ENCODE assay signal across 17 cellular contexts in the genomic region with DNA sequence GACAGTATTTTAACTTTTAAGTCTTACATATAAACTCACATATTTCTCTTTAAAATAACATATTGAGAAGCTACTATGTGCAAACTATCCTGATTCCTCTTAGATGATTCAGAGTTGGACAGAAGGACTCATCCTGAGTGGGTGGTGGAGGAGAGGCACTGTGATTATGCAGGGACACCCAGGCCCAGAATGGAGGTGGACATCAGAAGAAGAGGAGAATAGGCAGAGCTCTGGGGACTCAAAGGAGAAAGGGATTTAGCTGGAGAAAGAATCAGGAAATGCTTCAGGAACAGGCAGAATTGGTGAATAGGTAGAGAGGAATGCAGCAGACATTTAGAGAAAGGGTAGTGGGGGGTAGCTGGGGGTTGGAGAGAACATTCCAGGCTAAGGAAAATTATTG.
"Had no signal": no experiment of that assay in that cellular context is flagged by ENCODE, and none has a peak within 500 bp of the region (broad histone marks: within the 10 kb centered on the region; RNA-seq: fewer than 3 reads in every experiment).

No MANE protein-coding gene starts in this region.

- H3K9me3 ChIP-seq: ascending aorta, mucosa of descending colon, prostate gland, sigmoid colon, tibial artery, vagina had no signal

- H3K36me3 ChIP-seq: prostate gland, sigmoid colon, tibial artery, vagina had no signal

- ATAC-seq: left cardiac atrium; mucosa of descending colon; natural killer cell; stimulated activated effector memory CD8-positive, alpha-beta T cell treated with anti-CD3 and anti-CD28 coated beads, Interleukin-12 subunit alpha, Interleukin-12 subunit beta, amount 100 ng/mL, for 72 hours had no signal

- H3K27ac ChIP-seq: hepatocyte, prostate gland, sigmoid colon, tibial artery, vagina had no signal

- DNase-seq: activated CD4-positive, alpha-beta memory T cell treated with anti-CD3 and anti-CD28 coated beads, Interleukin-2, amount 10 ng/mL, durations not matched to agents 7 days and 5 days; activated gamma-delta T cell treated with Interleukin-2 at 50 U/mL for 16 hours; activated naive CD8-positive, alpha-beta T cell treated with anti-CD3 and anti-CD28 coated beads, Interleukin-2, amount 10 ng/mL, durations not matched to agents 7 days and 5 days; activated T-cell treated with anti-CD3 and anti-CD28 coated beads, Interleukin-2, amount 50 U/mL, for 48 hours; cortex of kidney; effector CD8-positive, alpha-beta T cell; left cardiac atrium; mucosa of descending colon; natural killer cell; sigmoid colon; tibial artery had no signal

- H3K27me3 ChIP-seq: ascending aorta, hepatocyte, sigmoid colon, tibial artery, vagina had no signal

- H3K4me3 ChIP-seq: ascending aorta, hepatocyte, lung, mucosa of descending colon, prostate gland, sigmoid colon, tibial artery, vagina had no signal

- H3K4me1 ChIP-seq: prostate gland, sigmoid colon had no signal
